Comparison of ENCODE assay signal across 1 cellular context in genomic region chr12:120759591-120760348, GRCh38.
TF ChIP-seq lines count a peak whose summit lies in the region.

No MANE protein-coding gene starts in this region.

TF ChIP-seq in WTC11, 78 proteins besides CTCF, POLR2A, EP300 and RAD21 (continued from another document):
- TF ChIP-seq AR (CRISPR knock-in tag; IDR thresholded peaks at IDR 0.05) (no peak), CBFB (CRISPR knock-in tag; IDR thresholded peaks at IDR 0.05; ENCODE audit: low read depth) (no peak), CREM (CRISPR knock-in tag; IDR thresholded peaks at IDR 0.05) (no peak), E2F4 (CRISPR knock-in tag; IDR thresholded peaks at IDR 0.05; ENCODE audit: borderline replicate concordance, low read depth) (no peak)
